21 cellular contexts compared by ENCODE assay signal in genomic region chr6:25401711-25402110, GRCh38.
DNase-seq lines count a peak whose midpoint lies in the region; ATAC-seq, FAIRE-seq and TF ChIP-seq lines count a peak whose summit lies in the region.
"Had no signal": no experiment of that assay in that cellular context is flagged by ENCODE, and none has a peak within 500 bp of the region (broad histone marks: within the 10 kb centered on the region; RNA-seq: fewer than 3 reads in every experiment).

No MANE protein-coding gene starts in this region.

- peak; percentile 44 for DNase-seq in D341Med (ENCODE audit: low spot score)
- peak in 6 of 7 donors; percentile 43 to 79 (median 54) for DNase-seq in adrenal gland
- no peak for DNase-seq in keratinocyte (ENCODE audit: low read depth, low spot score)
- DNase-seq in OCI-M1 (lab: John Stamatoyannopoulos, UW) = no peak
- no peak for DNase-seq in middle frontal gyrus (ENCODE audit: extremely low spot score, low spot score)
- DNase-seq: ACHN; BE2C; C1 segment of cervical spinal cord; CD4-positive, CD25-positive, alpha-beta regulatory T cell; CD8-positive, alpha-beta memory T cell; COR-L47; GM23248; H7; HFFc6 had no signal

- H3K4me2 ChIP-seq in KMS-11 = peak overlapping the region; percentile 93; the same call in 1 of the 2 replicates
- peak overlapping the region; percentile 1 for H3K4me2 ChIP-seq in keratinocyte (ENCODE audit: control insufficient read depth, extremely low read depth, insufficient read depth, low read depth, low read length)

- H3K27ac ChIP-seq in KMS-11 = no peak overlapping the region
- no peak overlapping the region for H3K27ac ChIP-seq in adrenal gland
- no peak overlapping the region for H3K27ac ChIP-seq in keratinocyte (ENCODE audit: control insufficient read depth, insufficient read depth, low read length)
- H3K27ac ChIP-seq: GM23248 had no signal

- H3K36me3 ChIP-seq in KMS-11 (ENCODE audit: insufficient read depth) = no peaks in the 10 kb centered on the region
- H3K36me3 ChIP-seq in adrenal gland (replicated peaks in 1 of 2) = no peaks in the 10 kb centered on the region
- no peaks in the 10 kb centered on the region for H3K36me3 ChIP-seq in keratinocyte (ENCODE audit: control insufficient read depth in 2 of 2, extremely low read depth in 1 of 2, insufficient read depth in 2 of 2, low read length in 2 of 2)
- H3K36me3 ChIP-seq: BE2C had no signal

- no peak overlapping the region for H3K4me3 ChIP-seq in KMS-11 (IDR thresholded peaks at IDR 0.05; ENCODE audit: insufficient read depth, low read depth, low read length)
- H3K4me3 ChIP-seq in adrenal gland = no peak overlapping the region
- no peak overlapping the region for H3K4me3 ChIP-seq in keratinocyte (ENCODE audit: control insufficient read depth in 2 of 3, extremely low read depth in 1 of 3, insufficient read depth in 2 of 3, low read depth in 1 of 3, low read length in 3 of 3)
- H3K4me3 ChIP-seq: GM23248 had no signal

- dilution Hi-C loops in keratinocyte (cut with MboI; ENCODE audit: extremely low pct_ligation_motif_present, low sequenced_read_pairs) = no loop called here

- no peak for TF ChIP-seq POLR2A in adrenal gland (IDR thresholded peaks at IDR 0.05)

- intact Hi-C loops in adrenal gland (cut with DNase I) = no loop called here

- no peak overlapping the region for H3K9ac ChIP-seq in KMS-11
- no peak overlapping the region for H3K9ac ChIP-seq in keratinocyte (ENCODE audit: control insufficient read depth, extremely low read depth, insufficient read depth, low read length)
- H3K9ac ChIP-seq: GM23248 had no signal

- TF ChIP-seq CTCF in KMS-11 (conservative IDR thresholded peaks at IDR 0.05; ENCODE audit: low read depth, low read length) = no peak
- no peak for TF ChIP-seq CTCF in adrenal gland (IDR thresholded peaks at IDR 0.05)
- TF ChIP-seq CTCF in keratinocyte (optimal IDR thresholded peaks at IDR 0.05 in 1 of 3, IDR thresholded peaks at IDR 0.05 in 1 of 3, conservative IDR thresholded peaks at IDR 0.05 in 1 of 3; ENCODE audit: extremely low read depth in 1 of 3, insufficient read depth in 2 of 3, low read length in 3 of 3) = no peak

- no peaks in the 10 kb centered on the region for H3K9me1 ChIP-seq in keratinocyte (ENCODE audit: control insufficient read depth, extremely low read depth, insufficient read depth, low read length)

- WGBS in adrenal gland, 4 donors = 28 to 49% (median 35%) methylated on average over 5 of the region's 5 CpGs

- H3K79me2 ChIP-seq in KMS-11 (ENCODE audit: insufficient read depth, low read depth) (peaks cover 20% of the 10 kb centered on the region; the same call in 1 of the 2 replicates), keratinocyte (ENCODE audit: control insufficient read depth, insufficient read depth, low read length) (peaks cover 38% of the 10 kb centered on the region)

- H2AFZ ChIP-seq in KMS-11 (ENCODE audit: low read depth) (no peak overlapping the region), keratinocyte (ENCODE audit: control insufficient read depth, low read length) (no peak overlapping the region)
- H2AFZ ChIP-seq: GM23248 had no signal

- H3K4me1 ChIP-seq in KMS-11 (ENCODE audit: low read depth, poor library complexity, severe bottlenecking) = peaks cover 92% of the 10 kb centered on the region
- peaks cover 0 to 33% of the 10 kb centered on the region in 2 donors for H3K4me1 ChIP-seq in adrenal gland (replicated peaks in 1 of 2)
- H3K4me1 ChIP-seq in keratinocyte (ENCODE audit: control insufficient read depth, extremely low read depth, insufficient read depth, low read length) = peaks cover 28% of the 10 kb centered on the region

- H4K20me1 ChIP-seq in KMS-11 (ENCODE audit: insufficient read depth) = no peaks in the 10 kb centered on the region
- no peaks in the 10 kb centered on the region for H4K20me1 ChIP-seq in keratinocyte (ENCODE audit: control insufficient read depth, extremely low read depth, insufficient read depth, low read length)

- peak; percentile 80 for FAIRE-seq in keratinocyte (lab: Jason Lieb, UNC)
- FAIRE-seq: A204.1, G401.6, GM12891, GM19239 had no signal

- H3K9me3 ChIP-seq in adrenal gland (replicated peaks in 1 of 3) = no peaks in the 10 kb centered on the region
- no peaks in the 10 kb centered on the region for H3K9me3 ChIP-seq in keratinocyte (ENCODE audit: control insufficient read depth, low read depth, low read length)
- H3K9me3 ChIP-seq: BE2C had no signal

- no peaks in the 10 kb centered on the region for H3K27me3 ChIP-seq in KMS-11 (ENCODE audit: insufficient read depth, low read depth)
- H3K27me3 ChIP-seq in adrenal gland = no peaks in the 10 kb centered on the region
- no peaks in the 10 kb centered on the region for H3K27me3 ChIP-seq in keratinocyte (ENCODE audit: control insufficient read depth, extremely low read depth, insufficient read depth, low read length)
- H3K27me3 ChIP-seq: BE2C had no signal

- ATAC-seq in HG03460 (IDR thresholded peaks at IDR 0.05; ENCODE audit: unreplicated experiment) = no peak
- ATAC-seq: HCT116 had no signal

Comparison
In these comparisons a context has a peak if more than half of its experiments do, and no peak if none do; other contexts are left out.
1. DNase-seq: peak in D341Med (single experiment) and adrenal gland (6 of 7); none in keratinocyte (single experiment), OCI-M1 (single experiment) and middle frontal gyrus (single experiment).